In genomic region chr12:52524898-52525591, GRCh38 we compare ENCODE assay signal across 19 cellular contexts. TPM values are rescaled to one million over a fixed set of nuclear protein-coding genes. Genes with fewer than 3 reads are reported as not detected.
DNase-seq lines count a peak whose midpoint lies in the region; ATAC-seq and TF ChIP-seq lines count a peak whose summit lies in the region.
"Had no signal": no experiment of that assay in that cellular context is flagged by ENCODE, and none has a peak within 500 bp of the region (broad histone marks: within the 10 kb centered on the region; RNA-seq: fewer than 3 reads in every experiment).

No MANE protein-coding gene starts in this region.

- H3K27me3 ChIP-seq in hepatocyte: no peaks in the 10 kb centered on the region

- H3K4me2 ChIP-seq in hepatocyte: no peak overlapping the region

- H4K20me1 ChIP-seq in hepatocyte (ENCODE audit: insufficient read depth, poor library complexity, severe bottlenecking): no peaks in the 10 kb centered on the region

- peak overlapping the region; percentile 33 for H3K27ac ChIP-seq in hepatocyte
- H3K27ac ChIP-seq: left lung, spleen, upper lobe of right lung had no signal

- intact Hi-C loops in natural killer cell (cut with micrococcal nuclease): no loop called here
- intact Hi-C loops in activated CD4-positive, alpha-beta memory T cell treated with anti-CD3 and anti-CD28 coated beads for 36 hours (cut with micrococcal nuclease): no loop called here

- CTCF ChIA-PET in activated CD4-positive, alpha-beta memory T cell treated with anti-CD3 and anti-CD28 coated beads for 36 hours (lab: Charles Lee): no interaction called here

- H3K27ac Mint-ChIP-seq in natural killer cell: no peak overlapping the region
- no peak overlapping the region for H3K27ac Mint-ChIP-seq in natural killer cell treated with Interleukin-12 subunit alpha and Interleukin-12 subunit beta and Interleukin-15 and Interleukin-18, amount 100 ng/mL, for 72 hours
- no peak overlapping the region for H3K27ac Mint-ChIP-seq in activated CD4-positive, alpha-beta memory T cell treated with anti-CD3 and anti-CD28 coated beads for 36 hours
- H3K27ac Mint-ChIP-seq: stimulated activated memory B cell treated with anti-CD40 and anti-IgM and Interleukin-4, amounts not matched to agents 10 μg/mL and 1 μg/mL and 100 μg/mL, for 72 hours had no signal

- H3K27me3 Mint-ChIP-seq in natural killer cell (ENCODE audit: low read depth in 2 of 2): peaks cover 0 to 3% of the 10 kb centered on the region in 2 donors
- H3K27me3 Mint-ChIP-seq in natural killer cell treated with Interleukin-12 subunit alpha and Interleukin-12 subunit beta and Interleukin-15 and Interleukin-18, amount 100 ng/mL, for 72 hours: peaks cover 0 to 2% of the 10 kb centered on the region in 2 donors
- H3K27me3 Mint-ChIP-seq in activated CD4-positive, alpha-beta memory T cell treated with anti-CD3 and anti-CD28 coated beads for 36 hours: no peaks in the 10 kb centered on the region

- no peaks in the 10 kb centered on the region for H3K9me3 ChIP-seq in hepatocyte (ENCODE audit: low read depth)
- H3K9me3 ChIP-seq: left lung, spleen, upper lobe of right lung had no signal

- H2AFZ ChIP-seq in hepatocyte: no peak overlapping the region

- no peak for TF ChIP-seq CTCF in natural killer cell (IDR thresholded peaks at IDR 0.05)
- no peak for TF ChIP-seq CTCF in hepatocyte (IDR thresholded peaks at IDR 0.05; ENCODE audit: poor library complexity)

- H3K4me1 Mint-ChIP-seq in natural killer cell: peaks cover 29 to 41% of the 10 kb centered on the region in 2 donors
- peaks cover 12 to 33% of the 10 kb centered on the region in 2 donors for H3K4me1 Mint-ChIP-seq in natural killer cell treated with Interleukin-12 subunit alpha and Interleukin-12 subunit beta and Interleukin-15 and Interleukin-18, amount 100 ng/mL, for 72 hours (ENCODE audit: low read depth in 2 of 2)
- H3K4me1 Mint-ChIP-seq in activated CD4-positive, alpha-beta memory T cell treated with anti-CD3 and anti-CD28 coated beads for 36 hours (ENCODE audit: low read depth): no peaks in the 10 kb centered on the region
- H3K4me1 Mint-ChIP-seq: stimulated activated memory B cell treated with anti-CD40 and anti-IgM and Interleukin-4, amounts not matched to agents 10 μg/mL and 1 μg/mL and 100 μg/mL, for 72 hours had no signal

- no peaks in the 10 kb centered on the region for H3K36me3 Mint-ChIP-seq in natural killer cell
- H3K36me3 Mint-ChIP-seq in natural killer cell treated with Interleukin-12 subunit alpha and Interleukin-12 subunit beta and Interleukin-15 and Interleukin-18, amount 100 ng/mL, for 72 hours: no peaks in the 10 kb centered on the region
- no peaks in the 10 kb centered on the region for H3K36me3 Mint-ChIP-seq in activated CD4-positive, alpha-beta memory T cell treated with anti-CD3 and anti-CD28 coated beads for 36 hours
- H3K36me3 Mint-ChIP-seq: stimulated activated memory B cell treated with anti-CD40 and anti-IgM and Interleukin-4, amounts not matched to agents 10 μg/mL and 1 μg/mL and 100 μg/mL, for 72 hours had no signal

- no peaks in the 10 kb centered on the region for H3K9me2 ChIP-seq in hepatocyte (replicated peaks; ENCODE audit: insufficient read depth)

- H3K79me2 ChIP-seq in hepatocyte: no peaks in the 10 kb centered on the region

- peaks cover 14% of the 10 kb centered on the region for H3K4me1 ChIP-seq in hepatocyte (ENCODE audit: insufficient read depth)
- H3K4me1 ChIP-seq: left lung, spleen, upper lobe of right lung had no signal

- POLR2A ChIA-PET in activated CD4-positive, alpha-beta memory T cell treated with anti-CD3 and anti-CD28 coated beads for 36 hours (lab: Charles Lee): no interaction called here

- H3K4me3 Mint-ChIP-seq in natural killer cell: no peak overlapping the region
- H3K4me3 Mint-ChIP-seq in natural killer cell treated with Interleukin-12 subunit alpha and Interleukin-12 subunit beta and Interleukin-15 and Interleukin-18, amount 100 ng/mL, for 72 hours: no peak overlapping the region
- no peak overlapping the region for H3K4me3 Mint-ChIP-seq in activated CD4-positive, alpha-beta memory T cell treated with anti-CD3 and anti-CD28 coated beads for 36 hours
- H3K4me3 Mint-ChIP-seq: stimulated activated memory B cell treated with anti-CD40 and anti-IgM and Interleukin-4, amounts not matched to agents 10 μg/mL and 1 μg/mL and 100 μg/mL, for 72 hours had no signal

- in situ Hi-C loops in ACHN (cut with HindIII; ENCODE audit: low pct_ligation_motif_present, low pct_unique_long_range_greater_than_20kb, low sequenced_read_pairs): no loop called here

- peak; percentile 14 for DNase-seq in natural killer cell
- DNase-seq in natural killer cell treated with Interleukin-12 subunit alpha and Interleukin-12 subunit beta and Interleukin-15 and Interleukin-18, amount 100 ng/mL, for 72 hours (ENCODE audit: low spot score): no peak
- DNase-seq in activated CD4-positive, alpha-beta memory T cell treated with anti-CD3 and anti-CD28 coated beads for 36 hours: peak; percentile 3
- no peak for DNase-seq in hepatocyte (ENCODE audit: low spot score)
- DNase-seq in epidermal melanocyte (ENCODE audit: insufficient read length, low spot score): no peak
- no peak for DNase-seq in SK-N-DZ (ENCODE audit: low spot score)
- no peak for DNase-seq in ACHN
- DNase-seq: activated naive CD4-positive, alpha-beta T cell treated with Interleukin-2 at 50 U/mL for 16 hours; cortex of kidney; hippocampal formation; left lung; NCI-H2081; NCI-H774; posterior cingulate gyrus; spleen; upper lobe of right lung had no signal

- no peaks in the 10 kb centered on the region for H3K9me3 Mint-ChIP-seq in natural killer cell
- no peaks in the 10 kb centered on the region for H3K9me3 Mint-ChIP-seq in natural killer cell treated with Interleukin-12 subunit alpha and Interleukin-12 subunit beta and Interleukin-15 and Interleukin-18, amount 100 ng/mL, for 72 hours
- H3K9me3 Mint-ChIP-seq in activated CD4-positive, alpha-beta memory T cell treated with anti-CD3 and anti-CD28 coated beads for 36 hours: no peaks in the 10 kb centered on the region
- H3K9me3 Mint-ChIP-seq: stimulated activated memory B cell treated with anti-CD40 and anti-IgM and Interleukin-4, amounts not matched to agents 10 μg/mL and 1 μg/mL and 100 μg/mL, for 72 hours had no signal

- ATAC-seq in natural killer cell (peak in 1 of 3 donors; percentile 38), HG02798 (IDR thresholded peaks at IDR 0.05; ENCODE audit: poor library complexity, unreplicated experiment) (no peak)
- ATAC-seq in natural killer cell treated with Interleukin-12 subunit alpha and Interleukin-12 subunit beta and Interleukin-15 and Interleukin-18, amount 100 ng/mL, for 72 hours: no peak
- ATAC-seq: left lung; stimulated activated memory B cell treated with anti-CD40 and anti-IgM and Interleukin-4, amounts not matched to agents 10 μg/mL and 1 μg/mL and 100 μg/mL, for 72 hours; upper lobe of right lung had no signal

- H3K4me3 ChIP-seq in hepatocyte: no peak overlapping the region
- H3K4me3 ChIP-seq: left lung, spleen, upper lobe of right lung had no signal

- no peaks in the 10 kb centered on the region for H3K36me3 ChIP-seq in hepatocyte (replicated peaks; ENCODE audit: insufficient read depth, low read depth)
- H3K36me3 ChIP-seq: left lung, spleen, upper lobe of right lung had no signal

- WGBS in hepatocyte (ENCODE audit: low lambda C conversion rate, missing lambda C conversion rate): 84% methylated on average over 5 of the region's 5 CpGs

RNA-seq across cellular contexts. Expression of gene KRT5, which starts 4.9 kb away (rescaled TPM):
- total RNA-seq in natural killer cell: under 1 TPM in 2 of 3 donors, not detected in 1; 0.40 to 0.70 TPM
- not detected for total RNA-seq in natural killer cell treated with Interleukin-12 subunit alpha and Interleukin-12 subunit beta and Interleukin-15 and Interleukin-18, amount 100 ng/mL, for 72 hours
- not detected for total RNA-seq in activated CD4-positive, alpha-beta memory T cell treated with anti-CD3 and anti-CD28 coated beads for 36 hours
- total RNA-seq in hepatocyte: 13.0 and 15.8 TPM in 2 replicates
- polyA plus RNA-seq in hepatocyte: 7.4 and 11.3 TPM in 2 replicates
- not detected in 2 replicates for polyA plus RNA-seq in SK-N-DZ (2014; cell fraction: cytosol; rRNA removed)
- polyA plus RNA-seq in SK-N-DZ (2014; cell fraction: nucleus; rRNA removed): not detected in 2 replicates
- total RNA-seq: G401 had no signal

RNA-seq across cellular contexts. Expression of gene KRT71, which starts 27.9 kb away (rescaled TPM):
- total RNA-seq in natural killer cell: not detected
- total RNA-seq in natural killer cell treated with Interleukin-12 subunit alpha and Interleukin-12 subunit beta and Interleukin-15 and Interleukin-18, amount 100 ng/mL, for 72 hours: not detected
- not detected for total RNA-seq in activated CD4-positive, alpha-beta memory T cell treated with anti-CD3 and anti-CD28 coated beads for 36 hours
- total RNA-seq in hepatocyte: not detected in 2 replicates
- not detected in 2 replicates for polyA plus RNA-seq in hepatocyte
- not detected in 2 replicates for polyA plus RNA-seq in SK-N-DZ (2014; cell fraction: cytosol; rRNA removed)
- polyA plus RNA-seq in SK-N-DZ (2014; cell fraction: nucleus; rRNA removed): not detected in 2 replicates
- total RNA-seq: G401, left lung, spleen, upper lobe of right lung had no signal
- polyA plus RNA-seq: spleen had no signal

RNA-seq across cellular contexts. Expression of gene KRT6A, which starts 32.0 kb away (rescaled TPM):
- total RNA-seq in natural killer cell: not detected
- not detected for total RNA-seq in natural killer cell treated with Interleukin-12 subunit alpha and Interleukin-12 subunit beta and Interleukin-15 and Interleukin-18, amount 100 ng/mL, for 72 hours
- total RNA-seq in activated CD4-positive, alpha-beta memory T cell treated with anti-CD3 and anti-CD28 coated beads for 36 hours: not detected
- total RNA-seq in hepatocyte: 5.5 and 6.8 TPM in 2 replicates
- polyA plus RNA-seq in hepatocyte: 0.54 and 2.3 TPM in 2 replicates
- polyA plus RNA-seq in SK-N-DZ (2014; cell fraction: cytosol; rRNA removed): not detected in 2 replicates
- not detected in 2 replicates for polyA plus RNA-seq in SK-N-DZ (2014; cell fraction: nucleus; rRNA removed)
- total RNA-seq: G401, spleen had no signal

RNA-seq across cellular contexts. Expression of gene KRT74, which starts 48.6 kb away (rescaled TPM):
- total RNA-seq in natural killer cell (1 to 10 TPM in 1 of 3 donors, under 1 TPM in 2; 0.38 to 1.2 (median 0.38) TPM), hepatocyte (not detected in 2 replicates)
- total RNA-seq in natural killer cell treated with Interleukin-12 subunit alpha and Interleukin-12 subunit beta and Interleukin-15 and Interleukin-18, amount 100 ng/mL, for 72 hours: not detected
- total RNA-seq in activated CD4-positive, alpha-beta memory T cell treated with anti-CD3 and anti-CD28 coated beads for 36 hours: not detected
- polyA plus RNA-seq in hepatocyte: not detected in 2 replicates
- not detected in 2 replicates for polyA plus RNA-seq in SK-N-DZ (2014; cell fraction: cytosol; rRNA removed)
- polyA plus RNA-seq in SK-N-DZ (2014; cell fraction: nucleus; rRNA removed): not detected in 2 replicates
- total RNA-seq: G401, left lung, spleen, upper lobe of right lung had no signal
- polyA plus RNA-seq: spleen had no signal

RNA-seq across cellular contexts. Expression of gene KRT6C, which starts 51.4 kb away (rescaled TPM):
- not detected for total RNA-seq in natural killer cell
- not detected for total RNA-seq in natural killer cell treated with Interleukin-12 subunit alpha and Interleukin-12 subunit beta and Interleukin-15 and Interleukin-18, amount 100 ng/mL, for 72 hours
- total RNA-seq in activated CD4-positive, alpha-beta memory T cell treated with anti-CD3 and anti-CD28 coated beads for 36 hours: not detected
- 0.07 and 0.32 TPM in 2 replicates for total RNA-seq in hepatocyte
- polyA plus RNA-seq in hepatocyte: 0.18 and 1.3 TPM in 2 replicates
- polyA plus RNA-seq in SK-N-DZ (2014; cell fraction: cytosol; rRNA removed): not detected in 2 replicates
- polyA plus RNA-seq in SK-N-DZ (2014; cell fraction: nucleus; rRNA removed): not detected in 2 replicates
- total RNA-seq: G401, left lung, spleen, upper lobe of right lung had no signal

Comparison
In these comparisons a context has a peak if more than half of its experiments do, and no peak if none do; other contexts are left out.
1. DNase-seq: peak in natural killer cell (single experiment) and activated CD4-positive, alpha-beta memory T cell treated with anti-CD3 and anti-CD28 coated beads for 36 hours (single experiment); none in natural killer cell treated with Interleukin-12 subunit alpha and Interleukin-12 subunit beta and Interleukin-15 and Interleukin-18, amount 100 ng/mL, for 72 hours (single experiment), hepatocyte (single experiment), epidermal melanocyte (single experiment), SK-N-DZ (single experiment) and ACHN (single experiment).